16 cellular contexts compared by ENCODE assay signal in the genomic region with DNA sequence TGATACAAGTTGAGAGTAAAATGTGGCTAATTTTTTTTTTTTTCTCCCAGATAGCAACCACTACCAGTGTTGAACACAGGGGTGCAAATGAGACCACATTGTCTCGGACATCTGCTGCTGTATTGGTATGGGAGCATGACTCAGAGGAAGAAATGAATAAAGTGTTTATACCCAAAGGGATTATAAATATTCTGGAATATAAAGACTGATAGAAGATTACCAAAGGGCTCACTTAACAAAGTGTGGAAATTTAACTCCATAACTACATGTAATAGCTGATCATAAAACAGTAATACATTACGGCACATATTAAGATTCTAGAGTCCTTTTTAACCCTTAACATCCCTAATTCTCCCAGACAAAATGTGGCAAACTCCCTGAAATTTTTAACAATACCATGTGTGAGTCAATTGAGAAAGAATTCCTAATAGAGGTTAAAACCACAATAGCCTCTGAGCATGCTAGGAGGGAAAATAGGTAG.
DNase-seq lines count a peak whose midpoint lies in the region; ATAC-seq lines count a peak whose summit lies in the region.
"Had no signal": no experiment of that assay in that cellular context is flagged by ENCODE, and none has a peak within 500 bp of the region (broad histone marks: within the 10 kb centered on the region; RNA-seq: fewer than 3 reads in every experiment).

No MANE protein-coding gene starts in this region.

- ATAC-seq in GM21526 (IDR thresholded peaks at IDR 0.05; ENCODE audit: low FRiP score, unreplicated experiment): no peak
- ATAC-seq: natural killer cell had no signal

- DNase-seq in NCI-H82 (lab: John Stamatoyannopoulos, UW) (peak; percentile 59), NCI-H82 treated with DMSO at 0.1 percent for 48 hours (lab: John Stamatoyannopoulos, UW; ENCODE audit: unreplicated experiment) (no peak), SW480 (ENCODE audit: low spot score) (peak; percentile 70), fibroblast of peridontal ligament (ENCODE audit: extremely low read depth) (peak; percentile 31), stromal cell of bone marrow (ENCODE audit: low read depth) (peak; percentile 51), NAMALWA (ENCODE audit: low spot score) (no peak), iPS-NIHi7 (ENCODE audit: extremely low spot score) (no peak)
- DNase-seq: 8988T; activated CD4-positive, alpha-beta T cell treated with anti-CD3 and anti-CD28 coated beads for 4 hours; activated effector memory CD4-positive, alpha-beta T cell treated with Interleukin-2 at 50 U/mL for 16 hours; cerebellar nuclear complex; DND-41; gastrocnemius medialis; natural killer cell; NCI-H510A treated with DMSO at 0.1 percent for 48 hours had no signal

Comparison
In these comparisons a context has a peak if more than half of its experiments do, and no peak if none do; other contexts are left out.
1. DNase-seq: peak in NCI-H82 (single experiment), SW480 (single experiment), fibroblast of peridontal ligament (single experiment) and stromal cell of bone marrow (single experiment); none in NCI-H82 treated with DMSO at 0.1 percent for 48 hours (single experiment), NAMALWA (single experiment) and iPS-NIHi7 (single experiment).